8 cellular contexts compared by ENCODE assay signal in the genomic region with DNA sequence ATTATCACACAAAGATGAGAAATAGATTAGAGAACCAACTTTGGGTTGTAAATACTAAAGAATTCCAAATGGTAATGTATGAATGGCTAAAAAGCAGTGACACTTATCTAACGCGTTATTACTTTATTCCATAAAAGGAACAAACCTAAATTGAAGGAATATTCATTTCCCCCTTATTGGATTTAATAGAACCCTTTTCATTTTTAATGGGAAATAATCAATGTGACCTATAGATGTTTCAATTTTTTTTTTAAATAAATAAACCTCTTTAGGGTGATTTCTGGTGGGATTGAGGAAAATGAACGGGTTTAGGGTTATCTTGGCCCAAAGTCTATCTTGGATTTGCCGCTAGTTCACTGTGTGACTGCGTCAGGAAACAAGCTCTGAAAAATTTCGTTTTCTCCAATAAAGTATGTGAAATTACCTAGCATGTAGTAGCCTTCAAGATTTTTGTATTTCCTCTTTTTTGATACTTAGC. TPM values are rescaled to one million over a fixed set of nuclear protein-coding genes. Genes with fewer than 3 reads are reported as not detected.
DNase-seq lines count a peak whose midpoint lies in the region; ATAC-seq, FAIRE-seq and TF ChIP-seq lines count a peak whose summit lies in the region.

No MANE protein-coding gene starts in this region.

- peak overlapping the region; percentile 62 for H3K4me3 ChIP-seq in A549
- H3K4me3 ChIP-seq in mucosa of descending colon = peak overlapping the region; percentile 15

- no peaks in the 10 kb centered on the region for H3K27me3 Mint-ChIP-seq in MCF 10A (ENCODE audit: insufficient read depth, unreplicated experiment)

- intact Hi-C loops in MCF 10A (cut with micrococcal nuclease) = loop anchor here (1.0 to 10.0 kb wide), 4 partner anchors 80 to 262 kb away; partner anchors contain the start of genes MASTL and RAB18
- intact Hi-C loops in mucosa of descending colon (cut with DNase I, micrococcal nuclease) = no loop called here

- ATAC-seq in A549 (no peak), HG02938 (IDR thresholded peaks at IDR 0.05; ENCODE audit: unreplicated experiment) (peak; percentile 0), mucosa of descending colon (no peak), GM21360 (IDR thresholded peaks at IDR 0.05; ENCODE audit: unreplicated experiment) (no peak)

- peak overlapping the region; percentile 95 for H3K4me2 ChIP-seq in A549

- H3K4me1 Mint-ChIP-seq in MCF 10A (ENCODE audit: insufficient read depth, unreplicated experiment) = peaks cover 7% of the 10 kb centered on the region

- TF ChIP-seq RAD21 in A549 (conservative IDR thresholded peaks at IDR 0.05 in 1 of 2, IDR thresholded peaks at IDR 0.05 in 1 of 2) = no peak

- TF ChIP-seq CTCF in A549 (IDR thresholded peaks at IDR 0.05) = no peak; the same call in 2 of the 3 replicates
- TF ChIP-seq CTCF in MCF 10A (IDR thresholded peaks at IDR 0.05; ENCODE audit: unreplicated experiment) = no peak
- TF ChIP-seq CTCF in mucosa of descending colon (IDR thresholded peaks at IDR 0.05) = no peak
- no peak for TF ChIP-seq CTCF in D721Med (IDR thresholded peaks at IDR 0.05; ENCODE audit: insufficient read depth, missing control alignments)

- no peaks in the 10 kb centered on the region for H3K9me3 Mint-ChIP-seq in MCF 10A (ENCODE audit: unreplicated experiment)

- H3K9me3 ChIP-seq in A549 (no peaks in the 10 kb centered on the region), mucosa of descending colon (no peaks in the 10 kb centered on the region)

- no peak for TF ChIP-seq EP300 in A549 (IDR thresholded peaks at IDR 0.05)

- DNase-seq in A549 (ENCODE audit: low read depth in 1 of 2, low spot score in 1 of 2) = no peak
- DNase-seq in MCF 10A (ENCODE audit: unreplicated experiment) = no peak
- DNase-seq in mucosa of descending colon = no peak
- DNase-seq in NK-92 (lab: John Stamatoyannopoulos, UW; ENCODE audit: unreplicated experiment) = no peak
- DNase-seq in midbrain (lab: John Stamatoyannopoulos, UW) = no peak
- DNase-seq in D721Med (ENCODE audit: insufficient read length, low spot score) = no peak

- H3K4me1 ChIP-seq in A549 (peaks cover 25% of the 10 kb centered on the region), mucosa of descending colon (ENCODE audit: low read depth) (peaks cover 26% of the 10 kb centered on the region)

- POLR2A ChIA-PET in A549 (lab: Yijun Ruan, JAX) = interaction anchor here (0.6 to 2.5 kb wide), 9 partner anchors 8 to 88 kb away, joined by 3 to 14 read pairs (median 5); partner anchors contain the start of genes MASTL and YME1L1
- POLR2A ChIA-PET in MCF 10A (lab: Yijun Ruan, JAX) = interaction anchor here (0.6 to 1.7 kb wide), 13 partner anchors 10 to 1012 kb away, joined by 3 to 14 read pairs (median 4); partner anchors contain the start of genes RAB18 and YME1L1

- peaks cover 4% of the 10 kb centered on the region for H3K36me3 ChIP-seq in mucosa of descending colon (ENCODE audit: low read depth)

- WGBS in A549 (ENCODE audit: missing lambda C conversion rate) = 2% methylated on average over 6 of the region's 6 CpGs

- peak overlapping the region; percentile 94 for H3K27ac Mint-ChIP-seq in MCF 10A (ENCODE audit: low read depth, unreplicated experiment)

- peak overlapping the region; percentile 86 for H3K4me3 Mint-ChIP-seq in MCF 10A (ENCODE audit: unreplicated experiment)

- peaks cover 19% of the 10 kb centered on the region for H3K36me3 Mint-ChIP-seq in MCF 10A (ENCODE audit: insufficient read depth, unreplicated experiment)

- CTCF ChIA-PET in A549 (lab: Yijun Ruan, JAX) = interaction anchor here (0.7 to 2.6 kb wide), 3 partner anchors 10 to 20 kb away, joined by 3 to 11 read pairs (median 5); no protein-coding TSS in a partner anchor
- CTCF ChIA-PET in MCF 10A (lab: Yijun Ruan, JAX) = interaction anchor here (0.7 to 1.1 kb wide), 4 partner anchors 88 to 1024 kb away, joined by 3 to 5 read pairs (median 3); partner anchors contain the start of gene MASTL

- no peak for FAIRE-seq in A549 (lab: Jason Lieb, UNC)
- no peak for FAIRE-seq in D721Med (lab: Jason Lieb, UNC)

- BruUV-seq in MCF 10A (replicated peaks; lab: Mats Ljungman, UMichigan) = TSS peak; percentile 89

- no peak for TF ChIP-seq POLR2A in A549 (IDR thresholded peaks at IDR 0.05; ENCODE audit: low read length)

- peak overlapping the region; percentile 89 to 92 for H3K27ac ChIP-seq in A549

TF ChIP-seq in A549, 52 proteins besides CTCF, POLR2A, EP300 and RAD21:
- TF ChIP-seq, protein P1, sequence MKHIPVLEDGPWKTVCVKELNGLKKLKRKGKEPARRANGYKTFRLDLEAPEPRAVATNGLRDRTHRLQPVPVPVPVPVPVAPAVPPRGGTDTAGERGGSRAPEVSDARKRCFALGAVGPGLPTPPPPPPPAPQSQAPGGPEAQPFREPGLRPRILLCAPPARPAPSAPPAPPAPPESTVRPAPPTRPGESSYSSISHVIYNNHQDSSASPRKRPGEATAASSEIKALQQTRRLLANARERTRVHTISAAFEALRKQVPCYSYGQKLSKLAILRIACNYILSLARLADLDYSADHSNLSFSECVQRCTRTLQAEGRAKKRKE (CRISPR knock-in tag; IDR thresholded peaks at IDR 0.05; ENCODE audit: low read depth) = no peak
- 0 out of 2 replicates have a peak, but pooled peaks have one; percentile 3 for TF ChIP-seq USF2 (IDR thresholded peaks at IDR 0.05)
- TF ChIP-seq, protein P2, sequence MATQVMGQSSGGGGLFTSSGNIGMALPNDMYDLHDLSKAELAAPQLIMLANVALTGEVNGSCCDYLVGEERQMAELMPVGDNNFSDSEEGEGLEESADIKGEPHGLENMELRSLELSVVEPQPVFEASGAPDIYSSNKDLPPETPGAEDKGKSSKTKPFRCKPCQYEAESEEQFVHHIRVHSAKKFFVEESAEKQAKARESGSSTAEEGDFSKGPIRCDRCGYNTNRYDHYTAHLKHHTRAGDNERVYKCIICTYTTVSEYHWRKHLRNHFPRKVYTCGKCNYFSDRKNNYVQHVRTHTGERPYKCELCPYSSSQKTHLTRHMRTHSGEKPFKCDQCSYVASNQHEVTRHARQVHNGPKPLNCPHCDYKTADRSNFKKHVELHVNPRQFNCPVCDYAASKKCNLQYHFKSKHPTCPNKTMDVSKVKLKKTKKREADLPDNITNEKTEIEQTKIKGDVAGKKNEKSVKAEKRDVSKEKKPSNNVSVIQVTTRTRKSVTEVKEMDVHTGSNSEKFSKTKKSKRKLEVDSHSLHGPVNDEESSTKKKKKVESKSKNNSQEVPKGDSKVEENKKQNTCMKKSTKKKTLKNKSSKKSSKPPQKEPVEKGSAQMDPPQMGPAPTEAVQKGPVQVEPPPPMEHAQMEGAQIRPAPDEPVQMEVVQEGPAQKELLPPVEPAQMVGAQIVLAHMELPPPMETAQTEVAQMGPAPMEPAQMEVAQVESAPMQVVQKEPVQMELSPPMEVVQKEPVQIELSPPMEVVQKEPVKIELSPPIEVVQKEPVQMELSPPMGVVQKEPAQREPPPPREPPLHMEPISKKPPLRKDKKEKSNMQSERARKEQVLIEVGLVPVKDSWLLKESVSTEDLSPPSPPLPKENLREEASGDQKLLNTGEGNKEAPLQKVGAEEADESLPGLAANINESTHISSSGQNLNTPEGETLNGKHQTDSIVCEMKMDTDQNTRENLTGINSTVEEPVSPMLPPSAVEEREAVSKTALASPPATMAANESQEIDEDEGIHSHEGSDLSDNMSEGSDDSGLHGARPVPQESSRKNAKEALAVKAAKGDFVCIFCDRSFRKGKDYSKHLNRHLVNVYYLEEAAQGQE (IDR thresholded peaks at IDR 0.05) = 0 out of 2 replicates have a peak, but pooled peaks have one; percentile 7

RNA-seq across cellular contexts. Expression of gene ACBD5, which starts 1.9 kb away (rescaled TPM):
- polyA plus RNA-seq in A549 (2011; rRNA removed) = 42.0 and 55.8 TPM in 2 replicates
- 10.6 and 11.4 TPM in 2 replicates for polyA plus RNA-seq in A549 (2012; cell fraction: cytosol; rRNA removed)
- 4.4 and 6.0 TPM in 2 replicates for polyA plus RNA-seq in A549 (2012; cell fraction: nucleus; rRNA removed)
- 31.6 to 36.8 TPM (median 35.9 TPM) in 3 replicates for polyA plus RNA-seq in A549 (2017; fragmentation: RNase III; extraction: RNeasy Plus Mini Kit Qiagen cat#74134 plus additional on column Dnase treatment)
- 15.4 and 16.0 TPM in 2 replicates for polyA minus RNA-seq in A549 (2011; rRNA and poly(A)+ RNA removed)
- total RNA-seq in MCF 10A (2022) = 21.9 and 22.2 TPM in 2 replicates
- total RNA-seq in mucosa of descending colon = 10 to 100 TPM; 28.3 to 39.9 (median 31.9) TPM
